ENCODE assay signal across 8 cellular contexts in genomic region chr1:31548518-31548898, GRCh38. TPM values are rescaled to one million over a fixed set of nuclear protein-coding genes. Genes with fewer than 3 reads are reported as not detected.
DNase-seq lines count a peak whose midpoint lies in the region; ATAC-seq and TF ChIP-seq lines count a peak whose summit lies in the region.
"Had no signal": no experiment of that assay in that cellular context is flagged by ENCODE, and none has a peak within 500 bp of the region (broad histone marks: within the 10 kb centered on the region; RNA-seq: fewer than 3 reads in every experiment).

No MANE protein-coding gene starts in this region.

- H2AFZ ChIP-seq in OCI-LY1 (ENCODE audit: low read length): no peak overlapping the region

- no peaks in the 10 kb centered on the region for H3K9me2 ChIP-seq in OCI-LY1 (ENCODE audit: low read depth, low read length)

- H4K20me1 ChIP-seq in OCI-LY1 (ENCODE audit: insufficient read depth, low read length): no peaks in the 10 kb centered on the region

- H3K4me1 ChIP-seq in OCI-LY1 (ENCODE audit: insufficient read depth, low read length, severe bottlenecking): peaks cover 17% of the 10 kb centered on the region
- peaks cover 19% of the 10 kb centered on the region for H3K4me1 ChIP-seq in left ventricle myocardium inferior
- H3K4me1 ChIP-seq in gastrocnemius medialis: peaks cover 14 to 16% of the 10 kb centered on the region in 2 donors

- TF ChIP-seq POLR2A in gastrocnemius medialis (IDR thresholded peaks at IDR 0.05): no peak

- H3K9me3 ChIP-seq in OCI-LY1 (ENCODE audit: low read length) (no peaks in the 10 kb centered on the region), left ventricle myocardium inferior (replicated peaks) (no peaks in the 10 kb centered on the region), gastrocnemius medialis (no peaks in the 10 kb centered on the region)
- H3K9me3 ChIP-seq: esophagus muscularis mucosa had no signal

- TF ChIP-seq CTCF in OCI-LY1 (IDR thresholded peaks at IDR 0.05; ENCODE audit: low read length): no peak
- no peak for TF ChIP-seq CTCF in left ventricle myocardium inferior (IDR thresholded peaks at IDR 0.05; ENCODE audit: borderline replicate concordance)
- TF ChIP-seq CTCF in gastrocnemius medialis (IDR thresholded peaks at IDR 0.05 in 4 of 5, conservative IDR thresholded peaks at IDR 0.05 in 1 of 5): no peak

- H3K27ac ChIP-seq in OCI-LY1 (ENCODE audit: low read depth, low read length, poor library complexity, severe bottlenecking) (no peak overlapping the region), left ventricle myocardium inferior (replicated peaks) (no peak overlapping the region), gastrocnemius medialis (peak overlapping the region in 1 of 4 donors; percentile 76)
- H3K27ac ChIP-seq: esophagus muscularis mucosa had no signal

- H3F3A ChIP-seq in OCI-LY1 (ENCODE audit: insufficient read depth, low read length): no peaks in the 10 kb centered on the region

- no peak for DNase-seq in left ventricle myocardium inferior
- DNase-seq in gastrocnemius medialis: peak in 1 of 2 donors; percentile 19
- DNase-seq in cortex of kidney (lab: John Stamatoyannopoulos, UW): no peak
- no peak for DNase-seq in NCI-H82 (lab: John Stamatoyannopoulos, UW)

- ATAC-seq in GM21529 (IDR thresholded peaks at IDR 0.05; ENCODE audit: unreplicated experiment) (peak; percentile 3), gastrocnemius medialis (peak; percentile 2 to 10), GM21367 (IDR thresholded peaks at IDR 0.05; ENCODE audit: unreplicated experiment) (no peak)

- intact Hi-C loops in left ventricle myocardium inferior (cut with micrococcal nuclease) (loop anchor here (5.0 kb wide), 1 partner anchor 86 kb away; no protein-coding TSS in a partner anchor), gastrocnemius medialis (cut with DNase I; ENCODE audit: low total_unique reads) (loop anchor here (2.0 to 5.0 kb wide), 4 partner anchors 86 to 366 kb away; no protein-coding TSS in a partner anchor)

- peak overlapping the region; percentile 62; the same call in 1 of the 2 replicates for H3K4me2 ChIP-seq in OCI-LY1 (ENCODE audit: low read length)

- H3K36me3 ChIP-seq in OCI-LY1 (ENCODE audit: insufficient read depth, low read length) (no peaks in the 10 kb centered on the region), left ventricle myocardium inferior (no peaks in the 10 kb centered on the region), gastrocnemius medialis (no peaks in the 10 kb centered on the region)
- H3K36me3 ChIP-seq: esophagus muscularis mucosa had no signal

- no peak overlapping the region for H3K9ac ChIP-seq in OCI-LY1 (ENCODE audit: low read length)

- H3K27me3 ChIP-seq in OCI-LY1 (ENCODE audit: insufficient read depth, low read length): no peaks in the 10 kb centered on the region
- H3K27me3 ChIP-seq in left ventricle myocardium inferior (ENCODE audit: low read depth): peaks cover 11% of the 10 kb centered on the region
- H3K27me3 ChIP-seq in gastrocnemius medialis: no peaks in the 10 kb centered on the region

- H3K4me3 ChIP-seq in OCI-LY1 (ENCODE audit: low read depth, low read length, poor library complexity, severe bottlenecking): no peak overlapping the region
- peak overlapping the region; percentile 41 for H3K4me3 ChIP-seq in left ventricle myocardium inferior
- no peak overlapping the region for H3K4me3 ChIP-seq in gastrocnemius medialis

- no peaks in the 10 kb centered on the region for H3K79me2 ChIP-seq in OCI-LY1 (ENCODE audit: insufficient read depth, low read length)

- in situ Hi-C loops in gastrocnemius medialis (cut with MboI; ENCODE audit: low sequenced_read_pairs in 4 of 4): loop anchor here (10.0 to 25.0 kb wide), 2 partner anchors 361 to 364 kb away; no protein-coding TSS in a partner anchor

RNA-seq across cellular contexts. Expression of gene TINAGL1, which starts 27.8 kb away (rescaled TPM):
- total RNA-seq in left ventricle myocardium inferior (223 TPM), gastrocnemius medialis (100 to 1,000 TPM in 2 of 4 donors, 10 to 100 TPM in 2; 50.3 to 120 (median 105) TPM)
